ENCODE assay signal across 14 cellular contexts in genomic region chr19:18319591-18320135, GRCh38. TPM values are rescaled to one million over a fixed set of nuclear protein-coding genes. Genes with fewer than 3 reads are reported as not detected.
DNase-seq lines count a peak whose midpoint lies in the region; ATAC-seq and TF ChIP-seq lines count a peak whose summit lies in the region.
"Had no signal": no experiment of that assay in that cellular context is flagged by ENCODE, and none has a peak within 500 bp of the region (broad histone marks: within the 10 kb centered on the region; RNA-seq: fewer than 3 reads in every experiment).

No MANE protein-coding gene starts in this region.

- no peaks in the 10 kb centered on the region for H3K9me3 Mint-ChIP-seq in activated naive CD8-positive, alpha-beta T cell treated with anti-CD3 and anti-CD28 coated beads for 36 hours

- H3K4me1 Mint-ChIP-seq in activated naive CD8-positive, alpha-beta T cell treated with anti-CD3 and anti-CD28 coated beads for 36 hours = peaks cover 52% of the 10 kb centered on the region

- in situ Hi-C loops in brain microvascular endothelial cell (cut with HindIII; ENCODE audit: low pct_ligation_motif_present, low sequenced_read_pairs) = no loop called here

- no peak for DNase-seq in heart right ventricle
- no peak for DNase-seq in left ventricle myocardium superior
- no peak for DNase-seq in activated naive CD8-positive, alpha-beta T cell treated with anti-CD3 and anti-CD28 coated beads for 36 hours
- no peak for DNase-seq in UCSD-AML1 (lab: John Stamatoyannopoulos, UW; ENCODE audit: unreplicated experiment)
- DNase-seq in brain microvascular endothelial cell = no peak
- no peak for DNase-seq in uterus
- DNase-seq: C1 segment of cervical spinal cord, cerebellar nuclear complex, foreskin melanocyte, mesendoderm, NCI-H2227 treated with DMSO at 0.1 percent for 48 hours had no signal

- 83 to 84% methylated on average over 7 of the region's 7 CpGs for WGBS in heart right ventricle, 2 donors

- peak overlapping the region; percentile 61 for H3K4me3 Mint-ChIP-seq in activated naive CD8-positive, alpha-beta T cell treated with anti-CD3 and anti-CD28 coated beads for 36 hours

- ATAC-seq in heart right ventricle (no peak), left ventricle myocardium superior (no peak), HG03571 (IDR thresholded peaks at IDR 0.05; ENCODE audit: unreplicated experiment) (no peak)

- H3K36me3 ChIP-seq in heart right ventricle (peaks cover 0 to 13% (median 0%) of the 10 kb centered on the region in 9 donors), muscle layer of duodenum (ENCODE audit: control insufficient read depth in 1 of 2, insufficient read depth in 2 of 2, low read length in 2 of 2) (no peaks in the 10 kb centered on the region), brain microvascular endothelial cell (replicated peaks) (no peaks in the 10 kb centered on the region), uterus (no peaks in the 10 kb centered on the region)

- peaks cover 50% of the 10 kb centered on the region for H3K36me3 Mint-ChIP-seq in activated naive CD8-positive, alpha-beta T cell treated with anti-CD3 and anti-CD28 coated beads for 36 hours

- H3K4me3 ChIP-seq in heart right ventricle = no peak overlapping the region
- no peak overlapping the region for H3K4me3 ChIP-seq in muscle layer of duodenum (ENCODE audit: low read depth in 1 of 2, low read length in 2 of 2)
- H3K4me3 ChIP-seq in brain microvascular endothelial cell (ENCODE audit: low read depth, low read length) = no peak overlapping the region
- H3K4me3 ChIP-seq in uterus = no peak overlapping the region

- peak overlapping the region; percentile 96 for H3K27ac Mint-ChIP-seq in activated naive CD8-positive, alpha-beta T cell treated with anti-CD3 and anti-CD28 coated beads for 36 hours

- TF ChIP-seq CTCF in heart right ventricle (IDR thresholded peaks at IDR 0.05) (no peak), brain microvascular endothelial cell (IDR thresholded peaks at IDR 0.05; ENCODE audit: low read depth, low read length, missing control alignments) (no peak), uterus (IDR thresholded peaks at IDR 0.05) (no peak)

- H3K27ac ChIP-seq in heart right ventricle (peak overlapping the region in 8 of 10 donors; percentile 5 to 98 (median 88)), muscle layer of duodenum (ENCODE audit: low read length) (peak overlapping the region; percentile 58), brain microvascular endothelial cell (no peak overlapping the region), uterus (peak overlapping the region in 1 of 2 donors; percentile 60)
- H3K27ac ChIP-seq: KMS-11 had no signal

- H3K4me1 ChIP-seq in heart right ventricle (peaks cover 0 to 68% (median 61%) of the 10 kb centered on the region in 9 donors), muscle layer of duodenum (ENCODE audit: control insufficient read depth in 1 of 2, insufficient read depth in 2 of 2, low read length in 2 of 2) (peaks cover 20 to 26% of the 10 kb centered on the region in 2 donors), uterus (peaks cover 0 to 10% of the 10 kb centered on the region in 2 donors)

- intact Hi-C loops in heart right ventricle (cut with DNase I) (loop anchor here in 6 of 10 donors (2.0 to 10.0 kb wide), 6 partner anchors 13 to 205 kb away; partner anchors contain the start of genes MPV17L2 (in 1 of the 6) and RAB3A (in 1 of the 6)), left ventricle myocardium superior (cut with micrococcal nuclease) (loop anchor here (10.0 kb wide), 1 partner anchor 115 kb away; the partner anchor contains the start of gene RAB3A), uterus (cut with DNase I; ENCODE audit: low total_unique reads) (loop anchor here (5.0 kb wide), 1 partner anchor 42 kb away; no protein-coding TSS in a partner anchor)

- H3K27me3 Mint-ChIP-seq in activated naive CD8-positive, alpha-beta T cell treated with anti-CD3 and anti-CD28 coated beads for 36 hours = no peaks in the 10 kb centered on the region

- TF ChIP-seq POLR2A in uterus (IDR thresholded peaks at IDR 0.05) = no peak

- no peaks in the 10 kb centered on the region for H3K9me3 ChIP-seq in heart right ventricle
- no peaks in the 10 kb centered on the region for H3K9me3 ChIP-seq in muscle layer of duodenum (ENCODE audit: control insufficient read depth in 1 of 2, low read length in 2 of 2)
- H3K9me3 ChIP-seq in uterus = no peaks in the 10 kb centered on the region

- H3K27me3 ChIP-seq in heart right ventricle (no peaks in the 10 kb centered on the region), muscle layer of duodenum (ENCODE audit: low read depth, low read length) (no peaks in the 10 kb centered on the region), brain microvascular endothelial cell (replicated peaks) (no peaks in the 10 kb centered on the region), uterus (no peaks in the 10 kb centered on the region)

RNA-seq across cellular contexts. Expression of gene LSM4, which starts 3.2 kb away (rescaled TPM):
- total RNA-seq in heart right ventricle = 100 to 1,000 TPM in 1 of 10 donors, 10 to 100 TPM in 9; 73.2 to 114 (median 93.3) TPM
- polyA plus RNA-seq in heart right ventricle = 100 to 1,000 TPM; 135 to 163 TPM
- 98.0 TPM for total RNA-seq in left ventricle myocardium superior
- total RNA-seq in activated naive CD8-positive, alpha-beta T cell treated with anti-CD3 and anti-CD28 coated beads for 36 hours = 100 to 1,000 TPM; 419 to 435 TPM
- 100 to 1,000 TPM in 1 of 4 donors, 10 to 100 TPM in 2, 1 to 10 TPM in 1; 8.8 to 120 (median 64.2) TPM for total RNA-seq in uterus

RNA-seq across cellular contexts. Expression of gene PGPEP1, which starts 20.7 kb away (rescaled TPM):
- total RNA-seq in heart right ventricle (10 to 100 TPM; 36.0 to 61.3 (median 46.8) TPM), left ventricle myocardium superior (41.2 TPM), uterus (10 to 100 TPM; 21.2 to 67.9 (median 38.1) TPM)
- polyA plus RNA-seq in heart right ventricle = 10 to 100 TPM; 10.0 to 27.2 TPM
- total RNA-seq in activated naive CD8-positive, alpha-beta T cell treated with anti-CD3 and anti-CD28 coated beads for 36 hours = 10 to 100 TPM; 15.7 to 17.8 TPM

RNA-seq across cellular contexts. Expression of gene JUND, which starts 38.2 kb away (rescaled TPM):
- total RNA-seq in heart right ventricle = 100 to 1,000 TPM in 9 of 10 donors, 10 to 100 TPM in 1; 93.7 to 195 (median 133) TPM
- 100 to 1,000 TPM; 103 to 278 TPM for polyA plus RNA-seq in heart right ventricle
- total RNA-seq in left ventricle myocardium superior = 89.2 TPM
- total RNA-seq in activated naive CD8-positive, alpha-beta T cell treated with anti-CD3 and anti-CD28 coated beads for 36 hours = 100 to 1,000 TPM; 379 to 398 TPM
- 100 to 1,000 TPM; 152 to 386 (median 290) TPM for total RNA-seq in uterus

RNA-seq across cellular contexts. Expression of gene IQCN, which starts 45.4 kb away (rescaled TPM):
- total RNA-seq in heart right ventricle = 1 to 10 TPM in 5 of 10 donors, under 1 TPM in 5; 0.49 to 1.5 (median 0.96) TPM
- 1 to 10 TPM in 1 of 2 donors, under 1 TPM in 1; 0.17 to 7.8 TPM for polyA plus RNA-seq in heart right ventricle
- 0.57 TPM for total RNA-seq in left ventricle myocardium superior
- total RNA-seq in activated naive CD8-positive, alpha-beta T cell treated with anti-CD3 and anti-CD28 coated beads for 36 hours = under 1 TPM; 0.29 to 0.32 TPM
- total RNA-seq in uterus = 10 to 100 TPM in 1 of 4 donors, 1 to 10 TPM in 3; 1.0 to 41.1 (median 3.0) TPM
